ENCODE assay signal across 17 cellular contexts in genomic region chr11:61610905-61611304, GRCh38. TPM values are rescaled to one million over a fixed set of nuclear protein-coding genes. Genes with fewer than 3 reads are reported as not detected.
DNase-seq lines count a peak whose midpoint lies in the region; ATAC-seq, FAIRE-seq and TF ChIP-seq lines count a peak whose summit lies in the region.
"Had no signal": no experiment of that assay in that cellular context is flagged by ENCODE, and none has a peak within 500 bp of the region (broad histone marks: within the 10 kb centered on the region; RNA-seq: fewer than 3 reads in every experiment).

No MANE protein-coding gene starts in this region.

- H3K9me3 ChIP-seq in left ventricle myocardium inferior (replicated peaks), result peaks cover 3% of the 10 kb centered on the region
- no peaks in the 10 kb centered on the region for H3K9me3 ChIP-seq in pancreas
- H3K9me3 ChIP-seq in CD4-positive, alpha-beta memory T cell (ENCODE audit: control insufficient read depth in 1 of 2, low read length in 2 of 2), result no peaks in the 10 kb centered on the region
- H3K9me3 ChIP-seq: thyroid gland had no signal

- no peaks in the 10 kb centered on the region for H3K9me3 Mint-ChIP-seq in T-cell
- H3K9me3 Mint-ChIP-seq in CD4-positive, alpha-beta memory T cell, result no peaks in the 10 kb centered on the region
- H3K9me3 Mint-ChIP-seq: activated CD8-positive, alpha-beta T cell treated with anti-CD3 and anti-CD28 coated beads for 36 hours; CD4-positive, CD25-positive, alpha-beta regulatory T cell; central memory CD8-positive, alpha-beta T cell; natural killer cell treated with Interleukin-12 subunit alpha and Interleukin-12 subunit beta and Interleukin-15 and Interleukin-18, amount 100 ng/mL, for 72 hours; stimulated activated naive CD8-positive, alpha-beta T cell treated with anti-CD3 and anti-CD28 coated beads, Interleukin-15, Interleukin-2, amounts not matched to agents 100 ng/mL and 50 ng/mL, for 24 hours had no signal

- TF ChIP-seq CTCF in left ventricle myocardium inferior (IDR thresholded peaks at IDR 0.05; ENCODE audit: borderline replicate concordance) (no peak), pancreas (IDR thresholded peaks at IDR 0.05) (no peak)

- peak; percentile 78 for DNase-seq in NCI-H1092 treated with DMSO at 0.1 percent for 48 hours (lab: John Stamatoyannopoulos, UW)
- peak; percentile 37 for DNase-seq in RPMI7951 (ENCODE audit: low read depth)
- peak; percentile 69 for DNase-seq in left ventricle myocardium inferior
- DNase-seq in pancreas, result peak in 1 of 6 donors; percentile 49
- no peak for DNase-seq in T-cell
- DNase-seq in frontal cortex (ENCODE audit: low spot score in 2 of 2), result no peak
- no peak for DNase-seq in CD4-positive, alpha-beta memory T cell
- DNase-seq: activated CD8-positive, alpha-beta T cell treated with anti-CD3 and anti-CD28 coated beads for 36 hours; activated effector memory CD4-positive, alpha-beta T cell treated with anti-CD3 and anti-CD28 coated beads, Interleukin-2, amount 50 U/mL, for 16 hours; CD4-positive, CD25-positive, alpha-beta regulatory T cell; midbrain; NCI-H526 treated with DMSO at 0.1 percent for 48 hours; thyroid gland had no signal

- H3K27ac Mint-ChIP-seq in T-cell, result no peak overlapping the region
- no peak overlapping the region for H3K27ac Mint-ChIP-seq in CD4-positive, alpha-beta memory T cell
- H3K27ac Mint-ChIP-seq: activated CD8-positive, alpha-beta T cell treated with anti-CD3 and anti-CD28 coated beads for 36 hours; CD4-positive, CD25-positive, alpha-beta regulatory T cell; natural killer cell treated with Interleukin-12 subunit alpha and Interleukin-12 subunit beta and Interleukin-15 and Interleukin-18, amount 100 ng/mL, for 72 hours; stimulated activated naive CD8-positive, alpha-beta T cell treated with anti-CD3 and anti-CD28 coated beads, Interleukin-15, Interleukin-2, amounts not matched to agents 100 ng/mL and 50 ng/mL, for 24 hours had no signal

- peaks cover 17% of the 10 kb centered on the region for H3K27me3 ChIP-seq in left ventricle myocardium inferior (ENCODE audit: low read depth)
- H3K27me3 ChIP-seq in pancreas, result no peaks in the 10 kb centered on the region
- no peaks in the 10 kb centered on the region for H3K27me3 ChIP-seq in CD4-positive, alpha-beta memory T cell (ENCODE audit: insufficient read depth, low read length)
- H3K27me3 ChIP-seq: thyroid gland had no signal

- 81 to 82% methylated on average over 9 of the region's 9 CpGs for WGBS in pancreas, 2 donors

- CTCF ChIA-PET in T-cell (lab: Charles Lee), result no interaction called here
- CTCF ChIA-PET in CD4-positive, alpha-beta memory T cell (lab: Charles Lee; ENCODE audit: partially characterized antibody), result no interaction called here

- H3K4me1 Mint-ChIP-seq in T-cell, result no peaks in the 10 kb centered on the region
- H3K4me1 Mint-ChIP-seq in CD4-positive, alpha-beta memory T cell, result peaks cover 0 to 1% (median 0%) of the 10 kb centered on the region in 4 donors
- H3K4me1 Mint-ChIP-seq: central memory CD8-positive, alpha-beta T cell had no signal

- POLR2A ChIA-PET in T-cell (lab: Charles Lee), result no interaction called here
- POLR2A ChIA-PET in CD4-positive, alpha-beta memory T cell (lab: Charles Lee; ENCODE audit: partially characterized antibody), result no interaction called here

- intact Hi-C loops in left ventricle myocardium inferior (cut with micrococcal nuclease), result no loop called here
- intact Hi-C loops in pancreas (cut with DNase I), result no loop called here
- intact Hi-C loops in CD4-positive, alpha-beta memory T cell (cut with micrococcal nuclease), result no loop called here

- H3K4me3 Mint-ChIP-seq in T-cell, result no peak overlapping the region
- no peak overlapping the region for H3K4me3 Mint-ChIP-seq in CD4-positive, alpha-beta memory T cell
- H3K4me3 Mint-ChIP-seq: activated CD8-positive, alpha-beta T cell treated with anti-CD3 and anti-CD28 coated beads for 36 hours; CD4-positive, CD25-positive, alpha-beta regulatory T cell; central memory CD8-positive, alpha-beta T cell; natural killer cell treated with Interleukin-12 subunit alpha and Interleukin-12 subunit beta and Interleukin-15 and Interleukin-18, amount 100 ng/mL, for 72 hours; stimulated activated naive CD8-positive, alpha-beta T cell treated with anti-CD3 and anti-CD28 coated beads, Interleukin-15, Interleukin-2, amounts not matched to agents 100 ng/mL and 50 ng/mL, for 24 hours had no signal

- H3K27ac ChIP-seq in left ventricle myocardium inferior (replicated peaks), result no peak overlapping the region
- H3K27ac ChIP-seq in pancreas, result no peak overlapping the region
- H3K27ac ChIP-seq in CD4-positive, alpha-beta memory T cell (ENCODE audit: low read depth, low read length), result no peak overlapping the region
- H3K27ac ChIP-seq: thyroid gland had no signal

- no peaks in the 10 kb centered on the region for H3K36me3 ChIP-seq in left ventricle myocardium inferior
- no peaks in the 10 kb centered on the region for H3K36me3 ChIP-seq in pancreas
- no peaks in the 10 kb centered on the region for H3K36me3 ChIP-seq in CD4-positive, alpha-beta memory T cell (ENCODE audit: insufficient read depth, low read length)
- H3K36me3 ChIP-seq: thyroid gland had no signal

- H3K4me3 ChIP-seq in left ventricle myocardium inferior, result no peak overlapping the region
- H3K4me3 ChIP-seq in pancreas, result no peak overlapping the region
- H3K4me3 ChIP-seq in CD4-positive, alpha-beta memory T cell (ENCODE audit: low read length in 2 of 2), result no peak overlapping the region
- H3K4me3 ChIP-seq: thyroid gland had no signal

- H3K4me1 ChIP-seq in left ventricle myocardium inferior, result peaks cover 19% of the 10 kb centered on the region
- no peaks in the 10 kb centered on the region for H3K4me1 ChIP-seq in pancreas
- H3K4me1 ChIP-seq in CD4-positive, alpha-beta memory T cell (ENCODE audit: insufficient read depth, low read length), result no peaks in the 10 kb centered on the region
- H3K4me1 ChIP-seq: thyroid gland had no signal

- ATAC-seq in pancreas (peak in 3 of 4 donors; percentile 11 to 64 (median 31)), T-cell (replicated peaks in 1 of 4) (no peak)
- ATAC-seq: activated CD8-positive, alpha-beta T cell treated with anti-CD3 and anti-CD28 coated beads for 36 hours had no signal

- peaks cover 35% of the 10 kb centered on the region in 2 donors for H3K27me3 Mint-ChIP-seq in T-cell
- H3K27me3 Mint-ChIP-seq in CD4-positive, alpha-beta memory T cell, result peaks cover 16 to 25% of the 10 kb centered on the region in 2 donors

- H3K36me3 Mint-ChIP-seq in T-cell, result no peaks in the 10 kb centered on the region
- no peaks in the 10 kb centered on the region for H3K36me3 Mint-ChIP-seq in CD4-positive, alpha-beta memory T cell
- H3K36me3 Mint-ChIP-seq: natural killer cell treated with Interleukin-12 subunit alpha and Interleukin-12 subunit beta and Interleukin-15 and Interleukin-18, amount 100 ng/mL, for 72 hours had no signal

- no peak for FAIRE-seq in pancreas (lab: Jason Lieb, UNC)
- no peak for FAIRE-seq in frontal cortex (lab: Jason Lieb, UNC)
- FAIRE-seq: GM19239 had no signal

RNA-seq across cellular contexts. Expression of gene SYT7, which starts 30.0 kb away (rescaled TPM):
- 0.29 and 0.48 TPM in 2 replicates for total RNA-seq in RPMI7951 (2014; rRNA removed; shearing (Covaris generic))
- total RNA-seq in left ventricle myocardium inferior, result 18.9 TPM
- 10 to 100 TPM in 3 of 6 donors, 1 to 10 TPM in 3; 4.3 to 17.9 (median 8.7) TPM for total RNA-seq in pancreas
- polyA plus RNA-seq in pancreas, result 10 to 100 TPM; 21.0 to 59.4 TPM
- under 1 TPM in 3 of 5 donors, not detected in 2; 0.19 to 0.26 (median 0.20) TPM for total RNA-seq in T-cell
- 14.7 TPM for total RNA-seq in frontal cortex
- not detected for total RNA-seq in CD4-positive, alpha-beta memory T cell
- polyA plus RNA-seq in CD4-positive, alpha-beta memory T cell, result not detected
- total RNA-seq: activated CD8-positive, alpha-beta T cell treated with anti-CD3 and anti-CD28 coated beads for 36 hours; natural killer cell treated with Interleukin-12 subunit alpha and Interleukin-12 subunit beta and Interleukin-15 and Interleukin-18, amount 100 ng/mL, for 72 hours had no signal
- polyA plus RNA-seq: CD4-positive, CD25-positive, alpha-beta regulatory T cell had no signal

Comparison
In these comparisons a context has a peak if more than half of its experiments do, and no peak if none do; other contexts are left out.
1. DNase-seq: peak in NCI-H1092 treated with DMSO at 0.1 percent for 48 hours (single experiment), RPMI7951 (single experiment) and left ventricle myocardium inferior (single experiment); none in T-cell (0 of 34), frontal cortex (0 of 2) and CD4-positive, alpha-beta memory T cell (0 of 5).
2. ATAC-seq: peak in pancreas (3 of 4); none in T-cell (0 of 4).